In the genomic region with DNA sequence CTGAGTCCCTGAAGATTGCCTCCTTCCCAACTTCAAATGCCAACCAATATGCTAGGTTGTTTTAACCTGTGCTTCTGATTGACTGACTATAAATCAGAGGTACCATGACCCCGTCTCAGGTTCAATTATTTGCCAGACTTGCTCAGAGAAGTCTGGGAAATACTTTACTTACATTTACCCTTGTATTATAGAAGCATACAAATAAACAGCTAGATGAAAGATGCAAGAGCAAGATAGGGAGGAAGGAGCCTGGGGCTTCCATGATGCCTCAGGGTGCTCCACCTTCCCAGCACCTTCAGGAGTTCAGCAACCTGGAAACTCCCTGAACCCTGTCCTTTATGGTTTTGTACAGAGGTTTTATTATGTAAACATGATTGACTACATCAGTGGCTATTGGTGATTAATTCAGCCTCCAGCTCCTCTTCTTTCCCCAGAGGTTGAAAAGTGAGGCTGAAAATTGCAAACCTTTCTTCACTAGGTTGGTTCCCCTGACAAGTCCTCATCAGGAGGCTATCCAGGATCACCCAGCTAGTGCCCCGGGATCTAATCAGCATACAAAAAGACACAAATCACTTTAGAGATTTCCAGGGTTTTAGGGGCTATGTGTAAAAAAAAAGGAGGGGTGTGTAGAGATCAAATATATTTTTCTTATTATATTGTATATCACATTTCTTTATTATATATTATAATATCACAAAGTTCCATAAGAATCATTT, we compare ENCODE assay signal across 18 cellular contexts.
A peak's percentile ranks its signal among the peaks of the same experiment; 100 is the strongest.
DNase-seq lines count a peak whose midpoint lies in the region; ATAC-seq and TF ChIP-seq lines count a peak whose summit lies in the region.
"Had no signal": no experiment of that assay in that cellular context is flagged by ENCODE, and none has a peak within 500 bp of the region (broad histone marks: within the 10 kb centered on the region; RNA-seq: fewer than 3 reads in every experiment).

No MANE protein-coding gene starts in this region.

- peak; percentile 76 for ATAC-seq in WTC11
- ATAC-seq: A549, HCT116, HepG2 had no signal

- no peak for TF ChIP-seq CTCF in WTC11 (IDR thresholded peaks at IDR 0.05)

- no peak overlapping the region for H3K4me2 ChIP-seq in mesendoderm (ENCODE audit: low read length)
- H3K4me2 ChIP-seq: A549 had no signal

- H4K8ac ChIP-seq in mesendoderm (ENCODE audit: low read depth, low read length), result no peak overlapping the region

- no peak overlapping the region for H3K18ac ChIP-seq in mesendoderm (ENCODE audit: low read length)

- POLR2A ChIA-PET in WTC11 (lab: Charles Lee), result interaction anchor here (0.6 kb wide), 1 partner anchor 215 kb away, joined by 3 read pairs; no protein-coding TSS in a partner anchor

- H3K27ac ChIP-seq in mesendoderm (ENCODE audit: low read depth, low read length), result no peak overlapping the region
- peak overlapping the region; percentile 23 for H3K27ac ChIP-seq in urinary bladder (ENCODE audit: low read depth)
- H3K27ac ChIP-seq: A549 had no signal

- H3K4me3 Mint-ChIP-seq in WTC11, result no peak overlapping the region
- H3K4me3 Mint-ChIP-seq: CD4-positive, alpha-beta T cell; HFFc6; IgD-negative memory B cell had no signal

- H3K79me2 ChIP-seq in mesendoderm (ENCODE audit: control insufficient read depth, insufficient read depth, low read length), result no peaks in the 10 kb centered on the region

- H3K9me3 Mint-ChIP-seq in WTC11, result no peaks in the 10 kb centered on the region
- H3K9me3 Mint-ChIP-seq: CD4-positive, alpha-beta T cell; HFFc6; IgD-negative memory B cell had no signal

- H2AK5ac ChIP-seq in mesendoderm (ENCODE audit: low read length), result no peak overlapping the region

- H2BK120ac ChIP-seq in mesendoderm (ENCODE audit: low read depth, low read length), result no peak overlapping the region

- no peak overlapping the region for H3K4me3 ChIP-seq in H7 (ENCODE audit: insufficient read depth, low read depth, low read length)
- H3K4me3 ChIP-seq in mesendoderm (ENCODE audit: low read length), result no peak overlapping the region
- H3K4me3 ChIP-seq in urinary bladder (ENCODE audit: low read depth, low read length), result no peak overlapping the region
- H3K4me3 ChIP-seq: A549 had no signal

- no peaks in the 10 kb centered on the region for H3K36me3 Mint-ChIP-seq in WTC11
- H3K36me3 Mint-ChIP-seq: IgD-negative memory B cell had no signal

- H4K5ac ChIP-seq in mesendoderm (ENCODE audit: low read length), result no peak overlapping the region

- no peaks in the 10 kb centered on the region for H3K79me1 ChIP-seq in mesendoderm (ENCODE audit: low read length)

- H2BK15ac ChIP-seq in mesendoderm (replicated peaks; ENCODE audit: low read depth), result no peak overlapping the region

- no peak overlapping the region for H3K23ac ChIP-seq in mesendoderm (ENCODE audit: low read length)

- CTCF ChIA-PET in WTC11 (lab: Charles Lee), result no interaction called here

- no peak overlapping the region for H3K56ac ChIP-seq in mesendoderm (ENCODE audit: low read length)

- H3K4me1 Mint-ChIP-seq in WTC11, result peaks cover 7% of the 10 kb centered on the region
- H3K4me1 Mint-ChIP-seq: IgD-negative memory B cell had no signal

- H3K27me3 Mint-ChIP-seq in WTC11 (ENCODE audit: low read depth), result no peaks in the 10 kb centered on the region
- H3K27me3 Mint-ChIP-seq: IgD-negative memory B cell had no signal

- H3K27ac Mint-ChIP-seq in WTC11, result no peak overlapping the region
- H3K27ac Mint-ChIP-seq: CD4-positive, alpha-beta T cell; HFFc6; IgD-negative memory B cell had no signal

- H3K36me3 ChIP-seq in H7 (replicated peaks; ENCODE audit: control insufficient read depth, insufficient read depth, low read length) (no peaks in the 10 kb centered on the region), mesendoderm (ENCODE audit: control insufficient read depth, insufficient read depth, low read length) (no peaks in the 10 kb centered on the region), urinary bladder (ENCODE audit: insufficient read depth) (no peaks in the 10 kb centered on the region)

- H3K4ac ChIP-seq in mesendoderm (ENCODE audit: low read depth, low read length), result no peak overlapping the region

- H3K4me1 ChIP-seq in mesendoderm (ENCODE audit: control insufficient read depth, low read depth, low read length) (no peaks in the 10 kb centered on the region), urinary bladder (ENCODE audit: insufficient read depth) (peaks cover 1% of the 10 kb centered on the region)
- H3K4me1 ChIP-seq: A549 had no signal

- H3K27me3 ChIP-seq in H7 (ENCODE audit: control insufficient read depth, insufficient read depth, low read length), result no peaks in the 10 kb centered on the region
- no peaks in the 10 kb centered on the region for H3K27me3 ChIP-seq in mesendoderm (ENCODE audit: insufficient read depth, low read length, poor library complexity)

- no peak overlapping the region for H3K9ac ChIP-seq in mesendoderm (ENCODE audit: low read length)

- no CpG with 5 or more reads among the region's 2 CpGs for WGBS in mesendoderm (ENCODE audit: extremely low coverage, insufficient coverage, low lambda C conversion rate)
- WGBS in urinary bladder, result 58% methylated on average over 2 of the region's 2 CpGs

- DNase-seq in H7 (peak; percentile 11), WTC11 (ENCODE audit: low spot score) (no peak), mesendoderm (peak; percentile 62), GM03348 (ENCODE audit: low spot score) (no peak), COLO668 (lab: John Stamatoyannopoulos, UW; ENCODE audit: unreplicated experiment) (no peak), GM19240 (ENCODE audit: insufficient read length, low spot score) (no peak)
- no peak for DNase-seq in stimulated activated naive CD4-positive, alpha-beta T cell (lab: John Stamatoyannopoulos, UW)
- DNase-seq: AML-193; CD4-positive, alpha-beta T cell; DMS79 treated with DMSO at 0.1 percent for 48 hours; HFFc6; Karpas-422; KBM-7 had no signal

- H2BK5ac ChIP-seq in mesendoderm (ENCODE audit: low read length), result no peak overlapping the region

TF ChIP-seq in WTC11, 78 proteins besides CTCF, POLR2A, EP300 and RAD21:
- TF ChIP-seq USF2 (CRISPR knock-in tag; IDR thresholded peaks at IDR 0.05) (no peak), GABPB1 (CRISPR knock-in tag; IDR thresholded peaks at IDR 0.05) (no peak)

Comparison
In these comparisons a context has a peak if more than half of its experiments do, and no peak if none do; other contexts are left out.
1. DNase-seq: peak in H7 (single experiment) and mesendoderm (single experiment); none in WTC11 (single experiment), GM03348 (single experiment), stimulated activated naive CD4-positive, alpha-beta T cell (0 of 6), COLO668 (single experiment) and GM19240 (single experiment).